Comparison of ENCODE assay signal across 16 cellular contexts in the genomic region with DNA sequence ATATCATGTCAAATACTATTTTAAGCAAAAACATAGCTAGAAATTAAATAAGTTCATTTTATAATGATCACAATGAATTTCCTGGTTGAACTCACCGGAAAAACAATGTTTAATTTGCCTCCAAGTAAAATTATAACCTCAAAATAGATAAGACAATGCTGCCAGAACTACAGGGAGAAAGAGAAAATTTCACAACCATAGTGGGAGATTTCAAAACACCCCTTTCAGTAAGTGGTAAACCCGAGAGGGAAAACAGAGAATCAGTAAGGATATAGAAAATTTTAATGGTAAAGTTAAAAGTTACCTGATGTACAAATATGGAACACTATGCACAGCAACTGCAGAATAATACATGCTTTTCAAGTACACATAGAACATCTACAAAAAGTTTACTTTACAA.
"Had no signal": no experiment of that assay in that cellular context is flagged by ENCODE, and none has a peak within 500 bp of the region (broad histone marks: within the 10 kb centered on the region; RNA-seq: fewer than 3 reads in every experiment).

No MANE protein-coding gene starts in this region.

- H3K36me3 Mint-ChIP-seq: memory B cell; stimulated activated effector memory CD8-positive, alpha-beta T cell treated with anti-CD3 and anti-CD28 coated beads, Interleukin-12 subunit alpha, Interleukin-12 subunit beta, amount 100 ng/mL, for 72 hours had no signal

- H3K4me1 ChIP-seq: adrenal gland, heart right ventricle, left ventricle myocardium inferior, transverse colon had no signal

- H3K27ac Mint-ChIP-seq: activated naive CD4-positive, alpha-beta T cell treated with anti-CD3 and anti-CD28 coated beads for 36 hours; dendritic cell treated with granulocyte-macrophage colony-stimulating factor and Interleukin-4, amounts not matched to agents 40 ng/mL and 50 ng/mL, for 4 days; effector memory CD8-positive, alpha-beta T cell; memory B cell; nephron; progenitor cell of endocrine pancreas; stimulated activated effector memory CD8-positive, alpha-beta T cell treated with anti-CD3 and anti-CD28 coated beads, Interleukin-12 subunit alpha, Interleukin-12 subunit beta, amount 100 ng/mL, for 72 hours had no signal

- H3K4me3 ChIP-seq: adrenal gland, heart right ventricle, left ventricle myocardium inferior, transverse colon had no signal

- H3K9me3 ChIP-seq: adrenal gland, heart right ventricle, left ventricle myocardium inferior, transverse colon had no signal

- H3K27me3 Mint-ChIP-seq: central memory CD8-positive, alpha-beta T cell; dendritic cell treated with granulocyte-macrophage colony-stimulating factor and Interleukin-4, amounts not matched to agents 40 ng/mL and 50 ng/mL, for 4 days; effector memory CD8-positive, alpha-beta T cell; memory B cell; progenitor cell of endocrine pancreas had no signal

- ATAC-seq: effector memory CD8-positive, alpha-beta T cell; heart right ventricle; right cardiac atrium; stimulated activated effector memory CD8-positive, alpha-beta T cell treated with anti-CD3 and anti-CD28 coated beads, Interleukin-12 subunit alpha, Interleukin-12 subunit beta, amount 100 ng/mL, for 72 hours had no signal

- DNase-seq: activated CD4-positive, alpha-beta T cell treated with anti-CD3 and anti-CD28 coated beads for 48 hours; activated naive CD4-positive, alpha-beta T cell treated with anti-CD3 and anti-CD28 coated beads for 36 hours; adrenal gland; effector memory CD8-positive, alpha-beta T cell; heart right ventricle; kidney; left ventricle myocardium inferior; occipital lobe; right cardiac atrium; transverse colon had no signal

- H3K4me3 Mint-ChIP-seq: activated naive CD4-positive, alpha-beta T cell treated with anti-CD3 and anti-CD28 coated beads for 36 hours; central memory CD8-positive, alpha-beta T cell; dendritic cell treated with granulocyte-macrophage colony-stimulating factor and Interleukin-4, amounts not matched to agents 40 ng/mL and 50 ng/mL, for 4 days; effector memory CD8-positive, alpha-beta T cell; memory B cell; nephron; stimulated activated effector memory CD8-positive, alpha-beta T cell treated with anti-CD3 and anti-CD28 coated beads, Interleukin-12 subunit alpha, Interleukin-12 subunit beta, amount 100 ng/mL, for 72 hours had no signal

- H3K27ac ChIP-seq: adrenal gland, heart right ventricle, left ventricle myocardium inferior, transverse colon had no signal

- H3K4me1 Mint-ChIP-seq: central memory CD8-positive, alpha-beta T cell; memory B cell; nephron; stimulated activated effector memory CD8-positive, alpha-beta T cell treated with anti-CD3 and anti-CD28 coated beads, Interleukin-12 subunit alpha, Interleukin-12 subunit beta, amount 100 ng/mL, for 72 hours had no signal

- H3K36me3 ChIP-seq: adrenal gland, heart right ventricle, left ventricle myocardium inferior, transverse colon had no signal

- H3K9me3 Mint-ChIP-seq: activated naive CD4-positive, alpha-beta T cell treated with anti-CD3 and anti-CD28 coated beads for 36 hours; central memory CD8-positive, alpha-beta T cell; dendritic cell treated with granulocyte-macrophage colony-stimulating factor and Interleukin-4, amounts not matched to agents 40 ng/mL and 50 ng/mL, for 4 days; nephron had no signal

- H3K27me3 ChIP-seq: adrenal gland, heart right ventricle, transverse colon had no signal
